In genomic region chr6:75604294-75604693, GRCh38 we compare ENCODE assay signal across 9 cellular contexts. TPM values are rescaled to one million over a fixed set of nuclear protein-coding genes. Genes with fewer than 3 reads are reported as not detected.
DNase-seq lines count a peak whose midpoint lies in the region; ATAC-seq, FAIRE-seq and TF ChIP-seq lines count a peak whose summit lies in the region.
"Had no signal": no experiment of that assay in that cellular context is flagged by ENCODE, and none has a peak within 500 bp of the region (broad histone marks: within the 10 kb centered on the region; RNA-seq: fewer than 3 reads in every experiment).

No MANE protein-coding gene starts in this region.

- 92 to 96% methylated on average over 16 of the region's 16 CpGs for WGBS in ectodermal cell, 2 experiments

- H3K4me3 ChIP-seq in Caco-2 (ENCODE audit: low read depth, low read length) (no peak overlapping the region), ectodermal cell (ENCODE audit: insufficient read depth, low read depth, low read length) (peak overlapping the region; percentile 76)

- CTCF ChIA-PET in Caco-2 (lab: Charles Lee) = no interaction called here

- no peaks in the 10 kb centered on the region for H3K9me3 Mint-ChIP-seq in Caco-2 (ENCODE audit: unreplicated experiment)
- H3K9me3 Mint-ChIP-seq in osteocyte (ENCODE audit: unreplicated experiment) = peaks cover 5% of the 10 kb centered on the region

- H3K36me3 ChIP-seq in Caco-2 (ENCODE audit: control insufficient read depth, insufficient read depth, low read length) (no peaks in the 10 kb centered on the region), ectodermal cell (ENCODE audit: control insufficient read depth, insufficient read depth, low read length) (no peaks in the 10 kb centered on the region)

- H3K4me1 Mint-ChIP-seq in Caco-2 (ENCODE audit: low read depth, unreplicated experiment) (peaks cover 30% of the 10 kb centered on the region), osteocyte (ENCODE audit: unreplicated experiment) (peaks cover 63% of the 10 kb centered on the region)

- DNase-seq in Caco-2 (no peak), NCI-H82 (lab: John Stamatoyannopoulos, UW) (peak; percentile 61), osteocyte (ENCODE audit: extremely low spot score, unreplicated experiment) (no peak), CD1c-positive myeloid dendritic cell (ENCODE audit: extremely low spot score) (no peak), GM19239 (ENCODE audit: insufficient read length, low spot score) (no peak)
- DNase-seq: NCI-H510A treated with DMSO at 0.1 percent for 48 hours had no signal

- FAIRE-seq in GM19239 (lab: Jason Lieb, UNC) = no peak

- no peak for ATAC-seq in HG03521 (IDR thresholded peaks at IDR 0.05; ENCODE audit: unreplicated experiment)
- no peak for ATAC-seq in GM18861 (IDR thresholded peaks at IDR 0.05; ENCODE audit: unreplicated experiment)

- BruUV-seq in Caco-2 (replicated peaks; lab: Mats Ljungman, UMichigan) = no TSS peak

- peak overlapping the region; percentile 85 for H3K4me3 Mint-ChIP-seq in Caco-2 (ENCODE audit: unreplicated experiment)
- H3K4me3 Mint-ChIP-seq in osteocyte (ENCODE audit: unreplicated experiment) = peak overlapping the region; percentile 98

- no peak overlapping the region for H3K27ac ChIP-seq in ectodermal cell (ENCODE audit: insufficient read depth, low read depth, low read length, poor library complexity, severe bottlenecking)

- H3K27ac Mint-ChIP-seq in Caco-2 (ENCODE audit: unreplicated experiment) = no peak overlapping the region
- H3K27ac Mint-ChIP-seq in osteocyte (ENCODE audit: unreplicated experiment) = peak overlapping the region; percentile 99

- peaks cover 4% of the 10 kb centered on the region; the same call in 1 of the 2 replicates for H3K4me1 ChIP-seq in Caco-2
- H3K4me1 ChIP-seq in ectodermal cell (ENCODE audit: control insufficient read depth, insufficient read depth, low read length) = peaks cover 4% of the 10 kb centered on the region

- POLR2A ChIA-PET in Caco-2 (lab: Charles Lee) = no interaction called here

- H3K27me3 Mint-ChIP-seq in Caco-2 (ENCODE audit: insufficient read depth, unreplicated experiment) (no peaks in the 10 kb centered on the region), osteocyte (ENCODE audit: unreplicated experiment) (no peaks in the 10 kb centered on the region)

- H3K36me3 Mint-ChIP-seq in Caco-2 (ENCODE audit: insufficient read depth, unreplicated experiment) = peaks cover 14% of the 10 kb centered on the region
- H3K36me3 Mint-ChIP-seq in osteocyte (ENCODE audit: unreplicated experiment) = peaks cover 7% of the 10 kb centered on the region

- H3K9me3 ChIP-seq in Caco-2 (no peaks in the 10 kb centered on the region), ectodermal cell (ENCODE audit: control insufficient read depth, low read length) (no peaks in the 10 kb centered on the region)

- no peak for TF ChIP-seq CTCF in Caco-2 (IDR thresholded peaks at IDR 0.05; ENCODE audit: insufficient read depth in 1 of 2, low read depth in 1 of 2, low read length in 1 of 2, severe bottlenecking in 1 of 2, unreplicated experiment in 1 of 2)
- no peak for TF ChIP-seq CTCF in osteocyte (IDR thresholded peaks at IDR 0.05)

- intact Hi-C loops in Caco-2 (cut with micrococcal nuclease; ENCODE audit: unreplicated experiment) = no loop called here

- H3K27me3 ChIP-seq in Caco-2 (replicated peaks; ENCODE audit: control insufficient read depth, insufficient read depth, low read length) (no peaks in the 10 kb centered on the region), ectodermal cell (ENCODE audit: control insufficient read depth, insufficient read depth, low read length, poor library complexity, severe bottlenecking) (no peaks in the 10 kb centered on the region)

RNA-seq across cellular contexts. Expression of gene SENP6, which starts 2.6 kb away (rescaled TPM):
- 91.9 and 94.9 TPM in 2 replicates for total RNA-seq in Caco-2 (2022)
- polyA plus RNA-seq in ectodermal cell (2013, experiment 1 of 4) = 113 TPM
- polyA plus RNA-seq in ectodermal cell (2013, experiment 2 of 4) = 116 TPM
- 96.3 TPM for polyA plus RNA-seq in ectodermal cell (2013, experiment 3 of 4)
- polyA plus RNA-seq in ectodermal cell (2013, experiment 4 of 4) = 103 TPM
- 95.0 and 101 TPM in 2 replicates for total RNA-seq in osteocyte
